Comparison of ENCODE assay signal across 17 cellular contexts in the genomic region with DNA sequence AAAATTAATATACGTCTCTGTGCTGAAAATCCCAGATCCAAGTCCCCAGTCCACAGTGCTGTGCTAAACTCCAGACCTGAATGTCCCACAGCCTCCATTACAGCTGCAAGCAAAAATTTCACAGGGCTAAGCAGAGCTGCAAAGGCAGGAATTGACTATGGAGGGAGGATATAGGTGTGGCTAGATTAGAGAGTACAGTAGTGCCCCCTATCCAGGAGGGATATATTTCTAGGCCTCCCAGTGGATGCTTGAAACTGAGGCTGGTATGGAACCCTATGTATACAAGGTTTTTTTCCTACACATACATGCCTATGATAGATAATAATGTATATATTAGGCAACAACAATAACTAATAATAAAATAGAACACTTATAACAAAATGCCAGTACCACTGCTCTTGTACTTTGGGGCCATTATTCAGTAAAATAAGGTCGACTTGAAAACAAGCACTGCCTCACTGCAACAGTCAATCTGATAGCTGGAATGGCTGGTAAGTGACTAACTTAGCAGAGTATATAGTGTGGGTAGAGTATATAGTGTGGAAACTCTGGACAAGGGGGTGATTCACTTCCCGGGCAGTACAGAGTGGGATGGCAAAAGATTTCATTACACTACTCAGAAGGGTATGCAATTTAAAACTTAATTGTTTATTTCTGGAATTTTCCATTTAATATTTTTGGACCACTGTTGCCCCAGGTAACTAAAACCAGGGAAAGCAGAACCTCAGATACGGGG.
A peak's percentile ranks its signal among the peaks of the same experiment; 100 is the strongest.
DNase-seq lines count a peak whose midpoint lies in the region; ATAC-seq, FAIRE-seq and TF ChIP-seq lines count a peak whose summit lies in the region.
"Had no signal": no experiment of that assay in that cellular context is flagged by ENCODE, and none has a peak within 500 bp of the region (broad histone marks: within the 10 kb centered on the region; RNA-seq: fewer than 3 reads in every experiment).

No MANE protein-coding gene starts in this region.

- peak overlapping the region; percentile 17 for H3K4me2 ChIP-seq in astrocyte (ENCODE audit: low read length)

- FAIRE-seq in astrocyte (lab: Jason Lieb, UNC): no peak

- peaks cover 5% of the 10 kb centered on the region for H3K27me3 Mint-ChIP-seq in astrocyte (ENCODE audit: low read depth, unreplicated experiment)
- H3K27me3 Mint-ChIP-seq: activated CD4-positive, alpha-beta T cell treated with anti-CD3 and anti-CD28 coated beads, Interleukin-2, amount 10 ng/mL, durations not matched to agents 24 days and 14 days; activated naive CD4-positive, alpha-beta T cell treated with anti-CD3 and anti-CD28 coated beads, Interleukin-2, amount 50 U/mL, for 24 hours had no signal

- H3K36me3 ChIP-seq in BE2C (no peaks in the 10 kb centered on the region), astrocyte (ENCODE audit: insufficient read depth, low read length) (no peaks in the 10 kb centered on the region), upper lobe of right lung (no peaks in the 10 kb centered on the region)

- H3K27me3 ChIP-seq in BE2C: no peaks in the 10 kb centered on the region
- H3K27me3 ChIP-seq in astrocyte (ENCODE audit: insufficient read depth, low read length): no peaks in the 10 kb centered on the region
- no peaks in the 10 kb centered on the region for H3K27me3 ChIP-seq in upper lobe of right lung

- no peak overlapping the region for H3K9ac ChIP-seq in astrocyte (ENCODE audit: low read length)

- peak overlapping the region; percentile 62 for H3K27ac Mint-ChIP-seq in astrocyte (ENCODE audit: unreplicated experiment)
- H3K27ac Mint-ChIP-seq: activated CD4-positive, alpha-beta T cell treated with anti-CD3 and anti-CD28 coated beads, Interleukin-2, amount 10 ng/mL, durations not matched to agents 24 days and 14 days; activated naive CD4-positive, alpha-beta T cell treated with anti-CD3 and anti-CD28 coated beads, Interleukin-2, amount 50 U/mL, for 24 hours had no signal

- H2AFZ ChIP-seq in astrocyte (ENCODE audit: low read depth, low read length): no peak overlapping the region

- no peak for DNase-seq in BE2C
- peak; percentile 50 for DNase-seq in HT1080 (ENCODE audit: low read depth)
- peak; percentile 71 for DNase-seq in astrocyte (ENCODE audit: low read depth)
- DNase-seq in mesenteric fat pad (ENCODE audit: low spot score): peak; percentile 16
- no peak for DNase-seq in NCI-H1436 (lab: John Stamatoyannopoulos, UW)
- no peak for DNase-seq in upper lobe of right lung
- no peak for DNase-seq in OCI-M2 (lab: John Stamatoyannopoulos, UW; ENCODE audit: unreplicated experiment)
- DNase-seq: activated CD4-positive, alpha-beta T cell treated with anti-CD3 and anti-CD28 coated beads, Interleukin-2, amount 10 ng/mL, durations not matched to agents 24 days and 14 days; caudate nucleus; effector memory CD4-positive, alpha-beta T cell; hypothalamus; NCI-H526 had no signal

- peak overlapping the region; percentile 11 for H3K27ac ChIP-seq in astrocyte (ENCODE audit: low read depth, low read length)
- H3K27ac ChIP-seq in upper lobe of right lung: no peak overlapping the region
- H3K27ac ChIP-seq: SK-N-MC had no signal

- peaks cover 31% of the 10 kb centered on the region for H3K4me1 Mint-ChIP-seq in astrocyte (ENCODE audit: low read depth, unreplicated experiment)

- no peaks in the 10 kb centered on the region for H3K36me3 Mint-ChIP-seq in astrocyte (ENCODE audit: low read depth, unreplicated experiment)
- H3K36me3 Mint-ChIP-seq: activated naive CD4-positive, alpha-beta T cell treated with anti-CD3 and anti-CD28 coated beads, Interleukin-2, amount 50 U/mL, for 24 hours had no signal

- no peaks in the 10 kb centered on the region for H3K9me3 Mint-ChIP-seq in astrocyte (ENCODE audit: unreplicated experiment)
- H3K9me3 Mint-ChIP-seq: activated CD4-positive, alpha-beta T cell treated with anti-CD3 and anti-CD28 coated beads, Interleukin-2, amount 10 ng/mL, durations not matched to agents 24 days and 14 days; activated naive CD4-positive, alpha-beta T cell treated with anti-CD3 and anti-CD28 coated beads, Interleukin-2, amount 50 U/mL, for 24 hours had no signal

- no peaks in the 10 kb centered on the region for H4K20me1 ChIP-seq in astrocyte (ENCODE audit: insufficient read depth, low read length)

- TF ChIP-seq CTCF in BE2C (IDR thresholded peaks at IDR 0.05; ENCODE audit: low read depth, low read length) (0 out of 2 replicates have a peak, but pooled peaks have one; percentile 6), astrocyte (IDR thresholded peaks at IDR 0.05; ENCODE audit: insufficient read depth, low read depth, low read length) (no peak), upper lobe of right lung (IDR thresholded peaks at IDR 0.05) (no peak)

- peaks cover 33% of the 10 kb centered on the region for H3K4me1 ChIP-seq in BE2C
- H3K4me1 ChIP-seq in astrocyte (ENCODE audit: insufficient read depth, low read length): peaks cover 5% of the 10 kb centered on the region
- peaks cover 23% of the 10 kb centered on the region for H3K4me1 ChIP-seq in upper lobe of right lung
- H3K4me1 ChIP-seq: Caco-2 had no signal

- no peak overlapping the region for H3K4me3 Mint-ChIP-seq in astrocyte (ENCODE audit: unreplicated experiment)
- H3K4me3 Mint-ChIP-seq: activated CD4-positive, alpha-beta T cell treated with anti-CD3 and anti-CD28 coated beads, Interleukin-2, amount 10 ng/mL, durations not matched to agents 24 days and 14 days; activated naive CD4-positive, alpha-beta T cell treated with anti-CD3 and anti-CD28 coated beads, Interleukin-2, amount 50 U/mL, for 24 hours; neural crest cell had no signal

- intact Hi-C loops in upper lobe of right lung (cut with DNase I): no loop called here

- H3K4me3 ChIP-seq in BE2C (ENCODE audit: low read depth, low read length) (no peak overlapping the region), astrocyte (ENCODE audit: insufficient read depth, low read depth, low read length) (no peak overlapping the region), upper lobe of right lung (no peak overlapping the region)
- H3K4me3 ChIP-seq: SK-N-MC had no signal

- no peaks in the 10 kb centered on the region for H3K79me2 ChIP-seq in astrocyte (ENCODE audit: insufficient read depth, low read length)

- peaks cover 2% of the 10 kb centered on the region; the same call in 1 of the 2 replicates for H3K9me3 ChIP-seq in BE2C
- H3K9me3 ChIP-seq in astrocyte (ENCODE audit: insufficient read depth, low read depth, low read length): no peaks in the 10 kb centered on the region
- no peaks in the 10 kb centered on the region for H3K9me3 ChIP-seq in upper lobe of right lung
- H3K9me3 ChIP-seq: Caco-2 had no signal

- ATAC-seq in GM18520 (IDR thresholded peaks at IDR 0.05; ENCODE audit: unreplicated experiment) (no peak), upper lobe of right lung (no peak)

Comparison
In these comparisons a context has a peak if more than half of its experiments do, and no peak if none do; other contexts are left out.
1. DNase-seq: peak in HT1080 (single experiment), astrocyte (single experiment) and mesenteric fat pad (single experiment); none in BE2C (single experiment), NCI-H1436 (single experiment), upper lobe of right lung (single experiment) and OCI-M2 (single experiment).